1 cellular context compared by ENCODE assay signal in the genomic region with DNA sequence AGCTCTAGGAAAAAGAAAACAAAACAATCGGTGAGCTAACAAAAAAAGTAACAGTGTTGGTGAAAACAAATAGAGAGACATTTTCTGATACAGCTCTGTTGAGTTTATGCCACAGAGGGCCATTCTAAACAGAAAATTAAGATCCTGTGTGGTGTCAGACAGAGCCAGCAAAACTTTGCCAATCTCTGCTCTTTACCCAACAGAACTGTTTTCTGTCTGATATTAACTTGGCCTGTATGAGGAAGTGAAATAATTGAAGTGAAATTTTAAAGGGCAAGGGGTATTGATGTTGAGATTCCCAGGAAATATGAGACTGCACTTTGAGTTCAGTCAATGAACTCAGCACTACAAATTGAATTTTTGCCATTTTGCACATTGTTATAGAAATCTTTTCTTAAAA.
TF ChIP-seq lines count a peak whose summit lies in the region.

No MANE protein-coding gene starts in this region.

TF ChIP-seq in HepG2, 621 proteins besides CTCF, POLR2A, EP300 and RAD21 (continued from another document):
- TF ChIP-seq, protein P1, sequence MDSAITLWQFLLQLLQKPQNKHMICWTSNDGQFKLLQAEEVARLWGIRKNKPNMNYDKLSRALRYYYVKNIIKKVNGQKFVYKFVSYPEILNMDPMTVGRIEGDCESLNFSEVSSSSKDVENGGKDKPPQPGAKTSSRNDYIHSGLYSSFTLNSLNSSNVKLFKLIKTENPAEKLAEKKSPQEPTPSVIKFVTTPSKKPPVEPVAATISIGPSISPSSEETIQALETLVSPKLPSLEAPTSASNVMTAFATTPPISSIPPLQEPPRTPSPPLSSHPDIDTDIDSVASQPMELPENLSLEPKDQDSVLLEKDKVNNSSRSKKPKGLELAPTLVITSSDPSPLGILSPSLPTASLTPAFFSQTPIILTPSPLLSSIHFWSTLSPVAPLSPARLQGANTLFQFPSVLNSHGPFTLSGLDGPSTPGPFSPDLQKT (CRISPR knock-in tag; IDR thresholded peaks at IDR 0.05; ENCODE audit: borderline replicate concordance) = no peak
TF ChIP-seq in HepG2: peak in this region for 0.
